Comparison of ENCODE assay signal across 12 cellular contexts in genomic region chr1:171877711-171878110, GRCh38. TPM values are rescaled to one million over a fixed set of nuclear protein-coding genes. Genes with fewer than 3 reads are reported as not detected.
DNase-seq lines count a peak whose midpoint lies in the region; ATAC-seq, FAIRE-seq and TF ChIP-seq lines count a peak whose summit lies in the region.
"Had no signal": no experiment of that assay in that cellular context is flagged by ENCODE, and none has a peak within 500 bp of the region (broad histone marks: within the 10 kb centered on the region; RNA-seq: fewer than 3 reads in every experiment).

No MANE protein-coding gene starts in this region.

- no peaks in the 10 kb centered on the region for H4K20me1 ChIP-seq in GM12878 (ENCODE audit: control insufficient read depth, insufficient read depth)
- H4K20me1 ChIP-seq: BLaER1 treated with 17β-estradiol and CSF1 and Interleukin-3, amounts not matched to agents 10 nM and 100 nM had no signal

- H3K4me1 Mint-ChIP-seq in progenitor cell of endocrine pancreas (ENCODE audit: low read depth), result no peaks in the 10 kb centered on the region

- no peak for TF ChIP-seq EP300 in GM12878 (IDR thresholded peaks at IDR 0.05; ENCODE audit: borderline replicate concordance in 1 of 2, control insufficient read depth in 1 of 2, low read depth in 2 of 2, low read length in 2 of 2)

- no peak overlapping the region for H3K9ac ChIP-seq in GM12878 (ENCODE audit: control insufficient read depth, insufficient read depth, low read length)
- H3K9ac ChIP-seq: BLaER1 treated with 17β-estradiol and CSF1 and Interleukin-3, amounts not matched to agents 10 nM and 100 nM had no signal

- no peak overlapping the region for H3K4me2 ChIP-seq in GM12878 (ENCODE audit: control insufficient read depth, insufficient read depth)
- H3K4me2 ChIP-seq: BLaER1 treated with 17β-estradiol and CSF1 and Interleukin-3, amounts not matched to agents 10 nM and 100 nM had no signal

- ATAC-seq in GM19035 (IDR thresholded peaks at IDR 0.05; ENCODE audit: unreplicated experiment) (peak; percentile 70), HG03159 (IDR thresholded peaks at IDR 0.05; ENCODE audit: unreplicated experiment) (peak; percentile 75), GM12878 (peak; percentile 99)

- no peak overlapping the region for H2AFZ ChIP-seq in GM12878 (ENCODE audit: control insufficient read depth, low read depth, low read length)

- no peaks in the 10 kb centered on the region for H3K79me2 ChIP-seq in GM12878 (ENCODE audit: control insufficient read depth, insufficient read depth, low read length)

- SMC1A ChIA-PET in GM12878 (lab: Charles Lee; ENCODE audit: uncharacterized antibody, unreplicated experiment), result no interaction called here

- H3K9me3 ChIP-seq in GM12878 (replicated peaks; ENCODE audit: control insufficient read depth, insufficient read depth, low read length), result no peaks in the 10 kb centered on the region
- H3K9me3 ChIP-seq: BLaER1 treated with 17β-estradiol and CSF1 and Interleukin-3, amounts not matched to agents 10 nM and 100 nM had no signal

- no peaks in the 10 kb centered on the region for H3K36me3 Mint-ChIP-seq in progenitor cell of endocrine pancreas (ENCODE audit: insufficient read depth)

- RAD21 ChIA-PET in GM12878 (lab: Charles Lee; ENCODE audit: unreplicated experiment), result no interaction called here

- no peak overlapping the region for H3K27ac Mint-ChIP-seq in progenitor cell of endocrine pancreas

- H3K4me3 ChIP-seq in GM12878, result no peak overlapping the region
- H3K4me3 ChIP-seq: BLaER1 treated with 17β-estradiol and CSF1 and Interleukin-3, amounts not matched to agents 10 nM and 100 nM had no signal

- no peak for TF ChIP-seq RAD21 in GM12878 (IDR thresholded peaks at IDR 0.05; ENCODE audit: insufficient read depth, low read depth, low read length)

- BruUV-seq in GM12878 (replicated peaks; lab: Mats Ljungman, UMichigan), result no TSS peak

- no peak for FAIRE-seq in GM12878 (lab: Jason Lieb, UNC)

- H3K9me3 Mint-ChIP-seq in progenitor cell of endocrine pancreas (ENCODE audit: low read depth), result no peaks in the 10 kb centered on the region
- H3K9me3 Mint-ChIP-seq: nephron had no signal

- intact Hi-C loops in GM12878 (cut with micrococcal nuclease; ENCODE audit: unreplicated experiment), result no loop called here

- WGBS in GM12878 (ENCODE audit: insufficient coverage, insufficient replicate concordance, low lambda C conversion rate, missing lambda C conversion rate), result under 1% methylated on average over 3 of the region's 3 CpGs

- H3K4me3 Mint-ChIP-seq in progenitor cell of endocrine pancreas (ENCODE audit: low read depth), result no peak overlapping the region
- H3K4me3 Mint-ChIP-seq: nephron had no signal

- no peak for TF ChIP-seq POLR2A in GM12878 (IDR thresholded peaks at IDR 0.05; ENCODE audit: low read depth, low read length)

- H3K27ac ChIP-seq in GM12878 (ENCODE audit: control insufficient read depth, insufficient read depth), result no peak overlapping the region
- H3K27ac ChIP-seq in RWPE1, result no peak overlapping the region
- H3K27ac ChIP-seq: BLaER1 treated with 17β-estradiol and CSF1 and Interleukin-3, amounts not matched to agents 10 nM and 100 nM had no signal

- H3K27me3 ChIP-seq in GM12878 (replicated peaks in 1 of 2; ENCODE audit: control insufficient read depth in 2 of 2, insufficient read depth in 2 of 2, low read length in 1 of 2), result no peaks in the 10 kb centered on the region
- H3K27me3 ChIP-seq: BLaER1 treated with 17β-estradiol and CSF1 and Interleukin-3, amounts not matched to agents 10 nM and 100 nM had no signal

- POLR2A ChIA-PET in GM12878 (lab: Charles Lee), result no interaction called here
- POLR2A ChIA-PET in RWPE1 (lab: Yijun Ruan, JAX; ENCODE audit: low non-redundant PET), result no interaction called here

- H3K36me3 ChIP-seq in GM12878 (ENCODE audit: control insufficient read depth in 2 of 2, insufficient read depth in 2 of 2, low read length in 1 of 2), result no peaks in the 10 kb centered on the region
- H3K36me3 ChIP-seq: BLaER1 treated with 17β-estradiol and CSF1 and Interleukin-3, amounts not matched to agents 10 nM and 100 nM had no signal

- peak; percentile 86 for DNase-seq in COLO829 (ENCODE audit: low spot score)
- no peak for DNase-seq in GM12878 (ENCODE audit: low read depth, low spot score)
- no peak for DNase-seq in RWPE1 (ENCODE audit: low spot score)
- no peak for DNase-seq in NCI-H1092 (lab: John Stamatoyannopoulos, UW)
- DNase-seq in progenitor cell of endocrine pancreas (ENCODE audit: low spot score, unreplicated experiment), result no peak
- no peak for DNase-seq in NCI-H1105 (lab: John Stamatoyannopoulos, UW)
- DNase-seq: activated naive CD4-positive, alpha-beta T cell treated with Interleukin-2 at 50 U/mL for 16 hours; effector memory CD4-positive, alpha-beta T cell had no signal

- CTCF ChIA-PET in GM12878 (lab: Yijun Ruan, JAX) (interaction anchor here (1.2 kb wide), 1 partner anchor 76 kb away, joined by 3 read pairs; no protein-coding TSS in a partner anchor), RWPE1 (lab: Yijun Ruan, JAX) (no interaction called here)

- TF ChIP-seq CTCF in GM12878 (IDR thresholded peaks at IDR 0.05 in 2 of 3, conservative IDR thresholded peaks at IDR 0.05 in 1 of 3; ENCODE audit: control insufficient read depth in 2 of 3, extremely low read depth in 1 of 3, insufficient read depth in 1 of 3, low read depth in 3 of 3, low read length in 3 of 3) (no peak), RWPE1 (conservative IDR thresholded peaks at IDR 0.05; ENCODE audit: low read depth) (no peak), progenitor cell of endocrine pancreas (IDR thresholded peaks at IDR 0.05; ENCODE audit: unreplicated experiment) (no peak)

- in situ Hi-C loops in GM12878 (cut with MboI), result no loop called here

- H3K27me3 Mint-ChIP-seq in progenitor cell of endocrine pancreas, result no peaks in the 10 kb centered on the region

- H3K4me1 ChIP-seq in GM12878 (ENCODE audit: control insufficient read depth, insufficient read depth, low read length), result no peaks in the 10 kb centered on the region; the same call in 1 of the 2 replicates
- H3K4me1 ChIP-seq: BLaER1 treated with 17β-estradiol and CSF1 and Interleukin-3, amounts not matched to agents 10 nM and 100 nM had no signal

TF ChIP-seq in GM12878, 131 proteins besides CTCF, POLR2A, EP300 and RAD21:
- TF ChIP-seq IKZF2 (IDR thresholded peaks at IDR 0.05) (no peak), JUNB (IDR thresholded peaks at IDR 0.05) (peak; percentile 34; the same call in 1 of the 2 replicates), RBBP5 (conservative IDR thresholded peaks at IDR 0.05) (no peak), ESRRA (IDR thresholded peaks at IDR 0.05; ENCODE audit: low read length) (no peak), MTA2 (IDR thresholded peaks at IDR 0.05; ENCODE audit: low read depth) (no peak), NFIC (IDR thresholded peaks at IDR 0.05; ENCODE audit: low read depth, low read length) (0 out of 2 replicates have a peak, but pooled peaks have one; percentile 21), CHD4 (IDR thresholded peaks at IDR 0.05) (no peak), ZNF274 (IDR thresholded peaks at IDR 0.05; ENCODE audit: insufficient read depth, insufficient read length) (no peak), GABPA (IDR thresholded peaks at IDR 0.05; ENCODE audit: low read depth) (no peak)
- TF ChIP-seq, protein P1, sequence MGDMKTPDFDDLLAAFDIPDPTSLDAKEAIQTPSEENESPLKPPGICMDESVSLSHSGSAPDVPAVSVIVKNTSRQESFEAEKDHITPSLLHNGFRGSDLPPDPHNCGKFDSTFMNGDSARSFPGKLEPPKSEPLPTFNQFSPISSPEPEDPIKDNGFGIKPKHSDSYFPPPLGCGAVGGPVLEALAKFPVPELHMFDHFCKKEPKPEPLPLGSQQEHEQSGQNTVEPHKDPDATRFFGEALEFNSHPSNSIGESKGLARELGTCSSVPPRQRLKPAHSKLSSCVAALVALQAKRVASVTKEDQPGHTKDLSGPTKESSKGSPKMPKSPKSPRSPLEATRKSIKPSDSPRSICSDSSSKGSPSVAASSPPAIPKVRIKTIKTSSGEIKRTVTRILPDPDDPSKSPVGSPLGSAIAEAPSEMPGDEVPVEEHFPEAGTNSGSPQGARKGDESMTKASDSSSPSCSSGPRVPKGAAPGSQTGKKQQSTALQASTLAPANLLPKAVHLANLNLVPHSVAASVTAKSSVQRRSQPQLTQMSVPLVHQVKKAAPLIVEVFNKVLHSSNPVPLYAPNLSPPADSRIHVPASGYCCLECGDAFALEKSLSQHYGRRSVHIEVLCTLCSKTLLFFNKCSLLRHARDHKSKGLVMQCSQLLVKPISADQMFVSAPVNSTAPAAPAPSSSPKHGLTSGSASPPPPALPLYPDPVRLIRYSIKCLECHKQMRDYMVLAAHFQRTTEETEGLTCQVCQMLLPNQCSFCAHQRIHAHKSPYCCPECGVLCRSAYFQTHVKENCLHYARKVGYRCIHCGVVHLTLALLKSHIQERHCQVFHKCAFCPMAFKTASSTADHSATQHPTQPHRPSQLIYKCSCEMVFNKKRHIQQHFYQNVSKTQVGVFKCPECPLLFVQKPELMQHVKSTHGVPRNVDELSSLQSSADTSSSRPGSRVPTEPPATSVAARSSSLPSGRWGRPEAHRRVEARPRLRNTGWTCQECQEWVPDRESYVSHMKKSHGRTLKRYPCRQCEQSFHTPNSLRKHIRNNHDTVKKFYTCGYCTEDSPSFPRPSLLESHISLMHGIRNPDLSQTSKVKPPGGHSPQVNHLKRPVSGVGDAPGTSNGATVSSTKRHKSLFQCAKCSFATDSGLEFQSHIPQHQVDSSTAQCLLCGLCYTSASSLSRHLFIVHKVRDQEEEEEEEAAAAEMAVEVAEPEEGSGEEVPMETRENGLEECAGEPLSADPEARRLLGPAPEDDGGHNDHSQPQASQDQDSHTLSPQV (IDR thresholded peaks at IDR 0.05), result no peak

RNA-seq across cellular contexts. Expression of gene DNM3, which starts 36.4 kb away (rescaled TPM):
- total RNA-seq in GM12878 (2013; cell fraction: nucleolus; rRNA removed), result 4.2 and 7.9 TPM in 2 replicates
- total RNA-seq in GM12878 (2014; rRNA removed), result 0.05 and 0.11 TPM in 2 replicates
- total RNA-seq in GM12878 (2014; rRNA removed; fragmentation: Illumina TruSeq; extraction: Trizol), result 0.14 and 0.18 TPM in 2 replicates
- total RNA-seq in GM12878 (2021), result 0.05 and 0.08 TPM in 2 replicates
- polyA plus RNA-seq in GM12878 (2011; ENCODE audit: low read depth), result 0.16 TPM
- 1.5 and 2.5 TPM in 2 replicates for polyA plus RNA-seq in GM12878 (2011; rRNA removed)
- 1.8 and 2.0 TPM in 2 replicates for polyA plus RNA-seq in GM12878 (2011; cell fraction: cytosol; rRNA removed)
- 1.8 and 2.8 TPM in 2 replicates for polyA plus RNA-seq in GM12878 (2011; cell fraction: nucleus; rRNA removed)
- polyA plus RNA-seq in GM12878 (2012), result 0.11 and 0.31 TPM in 2 replicates
- polyA plus RNA-seq in GM12878 (2014; fragmentation: Illumina TruSeq; extraction: Trizol), result 0.04 and 0.08 TPM in 2 replicates
- polyA plus RNA-seq in GM12878 (2014; fragmentation: Nextera tagmentation; extraction: Ambion mirVana), result not detected
- 0.03 and 0.06 TPM in 2 replicates for polyA plus RNA-seq in GM12878 (2014; rRNA removed)
- polyA plus RNA-seq in GM12878 (2016; fragmentation: Nextera tagmentation; extraction: Ambion mirVana), result under 1 TPM in 1 of 2 experiments, not detected in 1; 0.07 TPM
- 2.3 and 3.5 TPM in 2 replicates for polyA minus RNA-seq in GM12878 (2011; rRNA and poly(A)+ RNA removed)
- polyA minus RNA-seq in GM12878 (2011; cell fraction: cytosol; rRNA and poly(A)+ RNA removed), result 0.73 and 1.2 TPM in 2 replicates
- 5.4 and 8.7 TPM in 2 replicates for polyA minus RNA-seq in GM12878 (2011; cell fraction: nucleus; rRNA and poly(A)+ RNA removed)
- total RNA-seq in progenitor cell of endocrine pancreas, result 0.48 and 1.1 TPM in 2 replicates
